ENCODE assay signal across 30 cellular contexts in the genomic region with DNA sequence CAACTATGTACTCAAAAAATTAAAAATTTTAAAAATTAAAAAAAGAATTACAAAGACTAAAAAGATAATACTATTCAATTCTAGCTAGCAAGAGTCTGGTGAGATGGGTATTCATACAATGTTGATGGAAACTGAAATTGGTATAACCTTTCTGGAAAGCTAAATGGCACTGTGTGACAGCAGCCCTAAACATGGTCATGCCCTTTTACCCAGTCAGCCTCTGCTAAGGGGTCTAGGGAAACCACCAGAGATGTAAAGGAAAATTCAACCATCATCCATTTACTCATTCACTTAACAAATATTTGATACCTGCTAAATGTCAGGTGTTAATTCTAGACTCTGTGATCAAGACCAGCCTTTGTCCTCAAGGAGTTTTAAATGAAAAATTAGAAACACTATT. TPM values are rescaled to one million over a fixed set of nuclear protein-coding genes. Genes with fewer than 3 reads are reported as not detected.
"Had no signal": no experiment of that assay in that cellular context is flagged by ENCODE, and none has a peak within 500 bp of the region (broad histone marks: within the 10 kb centered on the region; RNA-seq: fewer than 3 reads in every experiment).

No MANE protein-coding gene starts in this region.

- H3K4me3 Mint-ChIP-seq: activated CD4-positive, alpha-beta T cell treated with anti-CD3 and anti-CD28 coated beads, Interleukin-2, amount 10 ng/mL, durations not matched to agents 7 days and 5 days; activated naive CD4-positive, alpha-beta T cell treated with anti-CD3 and anti-CD28 coated beads, Interleukin-2, amount 10 ng/mL, durations not matched to agents 7 days and 5 days; activated T-cell treated with anti-CD3 and anti-CD28 coated beads, Interleukin-2, amount 50 U/mL, for 24 hours; activated T-cell treated with anti-CD3 and anti-CD28 coated beads, Interleukin-2, amount 50 U/mL, for 72 hours; effector memory CD8-positive, alpha-beta T cell; T-cell; T-helper 1 cell treated with Interleukin-12 subunit alpha and Interleukin-12 subunit beta and Interleukin-4 antibody, amounts not matched to agents 30 μg/mL and 1 μg/mL, for 36 hours had no signal

- H3K36me3 Mint-ChIP-seq: activated naive CD4-positive, alpha-beta T cell treated with anti-CD3 and anti-CD28 coated beads, Interleukin-2, amount 50 U/mL, for 72 hours had no signal

- ATAC-seq: activated T-cell treated with anti-CD3 and anti-CD28 coated beads, Interleukin-2, amount 50 U/mL, for 72 hours; body of pancreas; effector memory CD8-positive, alpha-beta T cell; foreskin keratinocyte; gastrocnemius medialis; heart left ventricle; T-cell had no signal

- H3K27ac Mint-ChIP-seq: activated CD4-positive, alpha-beta T cell treated with anti-CD3 and anti-CD28 coated beads, Interleukin-2, amount 10 ng/mL, durations not matched to agents 7 days and 5 days; activated naive CD4-positive, alpha-beta T cell treated with anti-CD3 and anti-CD28 coated beads, Interleukin-2, amount 10 ng/mL, durations not matched to agents 7 days and 5 days; activated naive CD4-positive, alpha-beta T cell treated with anti-CD3 and anti-CD28 coated beads, Interleukin-2, amount 50 U/mL, for 72 hours; activated T-cell treated with anti-CD3 and anti-CD28 coated beads, Interleukin-2, amount 50 U/mL, for 24 hours; activated T-cell treated with anti-CD3 and anti-CD28 coated beads, Interleukin-2, amount 50 U/mL, for 72 hours; effector memory CD8-positive, alpha-beta T cell; T-cell; T-helper 1 cell treated with Interleukin-12 subunit alpha and Interleukin-12 subunit beta and Interleukin-4 antibody, amounts not matched to agents 30 μg/mL and 1 μg/mL, for 36 hours had no signal

- H3K9me3 Mint-ChIP-seq: activated T-cell treated with anti-CD3 and anti-CD28 coated beads, Interleukin-2, amount 50 U/mL, for 24 hours; effector memory CD8-positive, alpha-beta T cell had no signal

- DNase-seq: activated CD4-positive, alpha-beta T cell treated with anti-CD3 and anti-CD28 coated beads for 4 hours; activated CD4-positive, alpha-beta T cell treated with anti-CD3 and anti-CD28 coated beads, Interleukin-2, amount 10 ng/mL, durations not matched to agents 7 days and 5 days; activated CD4-positive, alpha-beta T cell treated with anti-CD3 and anti-CD28 coated beads, Interleukin-2, amount 50 U/mL, for 48 hours; activated CD4-positive, CD25-positive, alpha-beta regulatory T cell; activated CD4-positive, CD25-positive, alpha-beta regulatory T cell treated with anti-CD3 and anti-CD28 coated beads, Interleukin-2, amount 50 U/mL, for 72 hours; activated CD8-positive, alpha-beta memory T cell treated with anti-CD3 and anti-CD28 coated beads, Interleukin-2, amount 50 U/mL, for 48 hours; activated gamma-delta T cell; activated naive CD4-positive, alpha-beta T cell; activated naive CD4-positive, alpha-beta T cell treated with anti-CD3 and anti-CD28 coated beads, Interleukin-2, amount 10 ng/mL, durations not matched to agents 7 days and 5 days; activated T-cell treated with anti-CD3 and anti-CD28 coated beads for 4 hours; activated T-cell treated with anti-CD3 and anti-CD28 coated beads, Interleukin-2, amount 50 U/mL, for 24 hours; activated T-cell treated with anti-CD3 and anti-CD28 coated beads, Interleukin-2, amount 50 U/mL, for 72 hours; adrenal gland; amygdala; aorta; body of pancreas; caudate nucleus; cortex of kidney; dermis blood vessel endothelial cell; effector CD4-positive, alpha-beta T cell; effector memory CD8-positive, alpha-beta T cell; erythroblast; foreskin keratinocyte; gastrocnemius medialis; glutamatergic neuron; heart left ventricle; SW 1271; T-cell had no signal

- H3K4me1 Mint-ChIP-seq: activated CD4-positive, alpha-beta T cell treated with anti-CD3 and anti-CD28 coated beads, Interleukin-2, amount 10 ng/mL, durations not matched to agents 7 days and 5 days; activated naive CD4-positive, alpha-beta T cell treated with anti-CD3 and anti-CD28 coated beads, Interleukin-2, amount 10 ng/mL, durations not matched to agents 7 days and 5 days; T-cell had no signal

RNA-seq across cellular contexts. Expression of gene IL31RA, which starts 29.3 kb away (rescaled TPM):
- total RNA-seq: activated CD4-positive, alpha-beta T cell treated with anti-CD3 and anti-CD28 coated beads, Interleukin-2, amount 10 ng/mL, durations not matched to agents 7 days and 5 days; adrenal gland; body of pancreas; dermis blood vessel endothelial cell; T-cell had no signal
